In the genomic region with DNA sequence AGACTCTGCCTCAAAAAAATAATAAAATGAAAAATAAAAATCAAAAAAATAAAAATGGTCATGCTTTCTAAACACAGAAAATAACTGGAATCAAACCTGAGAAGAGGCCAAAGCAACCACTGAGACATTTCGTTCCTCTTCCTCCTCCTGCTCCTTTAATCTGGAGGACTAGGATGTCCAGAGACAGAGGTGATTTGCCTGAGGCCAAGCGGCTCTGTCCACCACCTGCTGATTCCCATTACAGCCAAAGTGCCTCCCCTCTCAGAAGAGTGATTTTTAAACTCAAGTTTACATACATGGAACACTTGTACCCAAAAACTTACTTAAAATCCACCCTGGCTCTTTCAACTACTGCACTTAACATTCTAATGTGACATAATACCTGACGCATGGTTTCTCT, we compare ENCODE assay signal across 23 cellular contexts.
"Had no signal": no experiment of that assay in that cellular context is flagged by ENCODE, and none has a peak within 500 bp of the region (broad histone marks: within the 10 kb centered on the region; RNA-seq: fewer than 3 reads in every experiment).

No MANE protein-coding gene starts in this region.

- H3K4me3 Mint-ChIP-seq: dendritic cell treated with granulocyte-macrophage colony-stimulating factor and Interleukin-4, amounts not matched to agents 40 ng/mL and 50 ng/mL, for 4 days; effector memory CD8-positive, alpha-beta T cell; naive thymus-derived CD8-positive, alpha-beta T cell; stimulated activated effector memory CD8-positive, alpha-beta T cell treated with anti-CD3 and anti-CD28 coated beads, Interleukin-12 subunit alpha, Interleukin-12 subunit beta, amount 100 ng/mL, for 72 hours; stimulated activated naive CD8-positive, alpha-beta T cell treated with anti-CD3 and anti-CD28 coated beads, Interleukin-15, Interleukin-2, amounts not matched to agents 100 ng/mL and 50 ng/mL, for 24 hours had no signal

- H3K27me3 ChIP-seq: esophagus squamous epithelium, gastroesophageal sphincter, neutrophil, tibial nerve, upper lobe of right lung, vagina had no signal

- FAIRE-seq: colon, islet of Langerhans had no signal

- H3K9me3 Mint-ChIP-seq: dendritic cell treated with granulocyte-macrophage colony-stimulating factor and Interleukin-4, amounts not matched to agents 40 ng/mL and 50 ng/mL, for 4 days; naive thymus-derived CD8-positive, alpha-beta T cell; stimulated activated effector memory CD8-positive, alpha-beta T cell treated with anti-CD3 and anti-CD28 coated beads, Interleukin-12 subunit alpha, Interleukin-12 subunit beta, amount 100 ng/mL, for 72 hours; stimulated activated naive CD8-positive, alpha-beta T cell treated with anti-CD3 and anti-CD28 coated beads, Interleukin-15, Interleukin-2, amounts not matched to agents 100 ng/mL and 50 ng/mL, for 24 hours had no signal

- H3K4me3 ChIP-seq: esophagus squamous epithelium, gastroesophageal sphincter, mucosa of descending colon, smooth muscle cell, tibial nerve, upper lobe of right lung, vagina had no signal

- H3K36me3 Mint-ChIP-seq: naive thymus-derived CD8-positive, alpha-beta T cell; stimulated activated effector memory CD8-positive, alpha-beta T cell treated with anti-CD3 and anti-CD28 coated beads, Interleukin-12 subunit alpha, Interleukin-12 subunit beta, amount 100 ng/mL, for 72 hours had no signal

- H3K27ac ChIP-seq: esophagus squamous epithelium, gastroesophageal sphincter, neutrophil, upper lobe of right lung, vagina had no signal

- H3K9me3 ChIP-seq: esophagus squamous epithelium, gastroesophageal sphincter, mucosa of descending colon, neutrophil, tibial nerve, upper lobe of right lung, vagina had no signal

- H3K27me3 Mint-ChIP-seq: dendritic cell treated with granulocyte-macrophage colony-stimulating factor and Interleukin-4, amounts not matched to agents 40 ng/mL and 50 ng/mL, for 4 days; effector memory CD8-positive, alpha-beta T cell had no signal

- H3K27ac Mint-ChIP-seq: dendritic cell treated with granulocyte-macrophage colony-stimulating factor and Interleukin-4, amounts not matched to agents 40 ng/mL and 50 ng/mL, for 4 days; effector memory CD8-positive, alpha-beta T cell; stimulated activated effector memory CD8-positive, alpha-beta T cell treated with anti-CD3 and anti-CD28 coated beads, Interleukin-12 subunit alpha, Interleukin-12 subunit beta, amount 100 ng/mL, for 72 hours; stimulated activated naive CD8-positive, alpha-beta T cell treated with anti-CD3 and anti-CD28 coated beads, Interleukin-15, Interleukin-2, amounts not matched to agents 100 ng/mL and 50 ng/mL, for 24 hours had no signal

- DNase-seq: cerebellar nuclear complex; effector memory CD8-positive, alpha-beta T cell; esophagus squamous epithelium; foreskin fibroblast; hippocampal formation; mammary epithelial cell; mucosa of descending colon; naive thymus-derived CD8-positive, alpha-beta T cell; right cardiac atrium; stimulated activated CD4-positive, alpha-beta T cell treated with anti-CD3 and anti-CD28 coated beads, Interleukin-2, amount 100 ng/mL, for 48 hours; stimulated activated CD8-positive, alpha-beta memory T cell treated with anti-CD3 and anti-CD28 coated beads, Interleukin-4, amount 100 ng/mL, for 48 hours; upper lobe of right lung had no signal

- H3K36me3 ChIP-seq: neutrophil, upper lobe of right lung had no signal

- ATAC-seq: effector memory CD8-positive, alpha-beta T cell; gastroesophageal sphincter; left lobe of liver; mucosa of descending colon; naive thymus-derived CD8-positive, alpha-beta T cell; right cardiac atrium; stimulated activated effector memory CD8-positive, alpha-beta T cell treated with anti-CD3 and anti-CD28 coated beads, Interleukin-12 subunit alpha, Interleukin-12 subunit beta, amount 100 ng/mL, for 72 hours; upper lobe of right lung had no signal
